In the genomic region with DNA sequence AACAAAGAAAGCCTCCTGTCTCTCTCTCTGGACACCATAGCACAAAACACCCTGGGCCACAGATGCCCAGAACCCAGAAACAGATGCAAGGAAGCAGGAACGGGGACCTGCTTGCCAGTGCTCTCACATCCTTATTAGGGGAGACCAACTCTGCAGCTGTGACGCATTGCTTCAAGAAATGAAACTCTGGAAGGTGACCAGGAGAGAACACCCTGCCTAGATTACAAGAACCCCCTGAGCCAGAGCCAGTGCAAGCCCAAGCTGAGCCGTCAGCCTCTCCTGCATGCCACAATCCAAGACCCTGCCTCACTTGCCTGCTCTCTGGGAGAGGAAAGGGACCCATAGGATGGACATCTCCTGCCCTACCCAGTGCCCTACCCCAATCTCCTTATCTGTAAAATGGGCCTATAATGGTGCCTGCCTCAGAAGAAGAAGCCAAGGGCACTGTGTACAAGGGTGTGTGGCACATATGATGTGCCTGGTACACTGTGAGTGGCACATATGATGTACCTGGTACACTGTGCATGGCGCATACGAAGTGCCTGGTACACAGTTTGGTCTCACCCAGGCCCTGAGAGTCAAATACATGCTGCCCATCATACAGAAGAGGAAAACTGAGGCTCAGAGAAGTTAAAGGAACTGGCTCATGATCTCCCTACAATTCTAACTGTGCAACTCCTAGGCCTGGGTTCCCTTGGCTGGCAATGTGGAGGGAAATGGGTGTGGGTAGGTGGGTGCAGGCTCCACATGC, we compare ENCODE assay signal across 16 cellular contexts. TPM values are rescaled to one million over a fixed set of nuclear protein-coding genes. Genes with fewer than 3 reads are reported as not detected.
DNase-seq lines count a peak whose midpoint lies in the region; ATAC-seq, FAIRE-seq and TF ChIP-seq lines count a peak whose summit lies in the region.
"Had no signal": no experiment of that assay in that cellular context is flagged by ENCODE, and none has a peak within 500 bp of the region (broad histone marks: within the 10 kb centered on the region; RNA-seq: fewer than 3 reads in every experiment).

No MANE protein-coding gene starts in this region.

- H3K14ac ChIP-seq in neuronal stem cell (ENCODE audit: low read length): no peak overlapping the region

- no peak overlapping the region for H3K4me3 ChIP-seq in Karpas-422 (ENCODE audit: low read length)
- H3K4me3 ChIP-seq in GM12878: no peak overlapping the region
- H3K4me3 ChIP-seq in neuronal stem cell (ENCODE audit: low read length in 2 of 2): no peak overlapping the region
- H3K4me3 ChIP-seq: GM23248, HAP-1 had no signal

- H4K8ac ChIP-seq in neuronal stem cell (ENCODE audit: low read depth, low read length): no peak overlapping the region

- H3K79me1 ChIP-seq in neuronal stem cell (ENCODE audit: low read depth, low read length): no peaks in the 10 kb centered on the region

- H3K4me2 ChIP-seq in Karpas-422 (ENCODE audit: low read depth, low read length, poor library complexity, severe bottlenecking): no peak overlapping the region
- H3K4me2 ChIP-seq in GM12878 (ENCODE audit: control insufficient read depth, insufficient read depth): no peak overlapping the region
- no peak overlapping the region for H3K4me2 ChIP-seq in neuronal stem cell (ENCODE audit: insufficient read depth, low read length, poor library complexity, severe bottlenecking)

- H2BK5ac ChIP-seq in neuronal stem cell (ENCODE audit: low read length): no peak overlapping the region

- RAD21 ChIA-PET in GM12878 (lab: Charles Lee; ENCODE audit: unreplicated experiment): no interaction called here

- H3K4me3 Mint-ChIP-seq in activated CD8-positive, alpha-beta T cell treated with anti-CD3 and anti-CD28 coated beads, Interleukin-2, amount 10 ng/mL, durations not matched to agents 7 days and 5 days: no peak overlapping the region
- H3K4me3 Mint-ChIP-seq: CD14-positive monocyte had no signal

- POLR2A ChIA-PET in GM12878 (lab: Charles Lee): no interaction called here
- POLR2A ChIA-PET in activated CD8-positive, alpha-beta T cell treated with anti-CD3 and anti-CD28 coated beads, Interleukin-2, amount 10 ng/mL, durations not matched to agents 7 days and 5 days (lab: Charles Lee): no interaction called here

- H3K27me3 ChIP-seq in Karpas-422 (ENCODE audit: low read length) (no peaks in the 10 kb centered on the region), GM12878 (replicated peaks in 1 of 2; ENCODE audit: control insufficient read depth in 2 of 2, insufficient read depth in 2 of 2, low read length in 1 of 2) (no peaks in the 10 kb centered on the region; a peak in 1 of 4 replicates), neuronal stem cell (ENCODE audit: control insufficient read depth in 3 of 3, insufficient read depth in 3 of 3, low read depth in 1 of 3, low read length in 3 of 3) (peaks cover 0 to 25% (median 0%) of the 10 kb centered on the region in 3 experiments)

- no peak overlapping the region for H3K4ac ChIP-seq in neuronal stem cell (ENCODE audit: low read length)

- H3K36me3 ChIP-seq in Karpas-422 (ENCODE audit: insufficient read depth, low read length) (no peaks in the 10 kb centered on the region), GM12878 (ENCODE audit: control insufficient read depth in 2 of 2, insufficient read depth in 2 of 2, low read length in 1 of 2) (no peaks in the 10 kb centered on the region), neuronal stem cell (replicated peaks in 1 of 2; ENCODE audit: control insufficient read depth in 2 of 2, insufficient read depth in 2 of 2, low read length in 2 of 2) (no peaks in the 10 kb centered on the region)
- H3K36me3 ChIP-seq: HAP-1 had no signal

- TF ChIP-seq RAD21 in GM12878 (IDR thresholded peaks at IDR 0.05; ENCODE audit: insufficient read depth, low read depth, low read length): no peak

- no peak for TF ChIP-seq CTCF in GM12878 (IDR thresholded peaks at IDR 0.05 in 2 of 3, conservative IDR thresholded peaks at IDR 0.05 in 1 of 3; ENCODE audit: control insufficient read depth in 2 of 3, extremely low read depth in 1 of 3, insufficient read depth in 1 of 3, low read depth in 3 of 3, low read length in 3 of 3)
- no peak for TF ChIP-seq CTCF in GM13977 (IDR thresholded peaks at IDR 0.05; ENCODE audit: extremely low read depth, insufficient read depth, missing control alignments)

- no peaks in the 10 kb centered on the region for H3K9me2 ChIP-seq in Karpas-422 (replicated peaks; ENCODE audit: insufficient read depth, low read length)

- H2BK120ac ChIP-seq in neuronal stem cell (ENCODE audit: low read depth, low read length): no peak overlapping the region

- SMC1A ChIA-PET in GM12878 (lab: Charles Lee; ENCODE audit: uncharacterized antibody, unreplicated experiment): no interaction called here

- H3K9ac ChIP-seq in Karpas-422 (ENCODE audit: low read length) (no peak overlapping the region), GM12878 (ENCODE audit: control insufficient read depth, insufficient read depth, low read length) (no peak overlapping the region), neuronal stem cell (ENCODE audit: low read depth, low read length, poor library complexity) (no peak overlapping the region)
- H3K9ac ChIP-seq: GM23248 had no signal

- H3K79me2 ChIP-seq in Karpas-422 (ENCODE audit: low read length) (no peaks in the 10 kb centered on the region), GM12878 (ENCODE audit: control insufficient read depth, insufficient read depth, low read length) (no peaks in the 10 kb centered on the region)

- DNase-seq in Karpas-422 (peak; percentile 37), GM12878 (ENCODE audit: low read depth, low spot score) (no peak), neuronal stem cell (ENCODE audit: low spot score) (no peak), HTR-8/SVneo (ENCODE audit: insufficient read length, low spot score) (no peak), NCI-H1417 treated with DMSO at 0.1 percent for 48 hours (lab: John Stamatoyannopoulos, UW) (no peak), GM13977 (ENCODE audit: low spot score) (no peak)
- no peak for DNase-seq in activated CD8-positive, alpha-beta T cell treated with anti-CD3 and anti-CD28 coated beads, Interleukin-2, amount 10 ng/mL, durations not matched to agents 7 days and 5 days
- DNase-seq: ACHN, DND-41, GM23248, NCI-H1105 treated with DMSO at 0.1 percent for 48 hours, NCI-H1694 treated with DMSO at 0.1 percent for 48 hours, NCI-H2227 treated with DMSO at 0.1 percent for 48 hours, NCI-H774 had no signal

- H3K9me3 ChIP-seq in Karpas-422 (ENCODE audit: low read length) (no peaks in the 10 kb centered on the region), GM12878 (replicated peaks; ENCODE audit: control insufficient read depth, insufficient read depth, low read length) (no peaks in the 10 kb centered on the region), neuronal stem cell (replicated peaks in 1 of 2; ENCODE audit: control insufficient read depth in 2 of 2, insufficient read depth in 1 of 2, low read depth in 1 of 2, low read length in 2 of 2) (no peaks in the 10 kb centered on the region)
- H3K9me3 ChIP-seq: HAP-1 had no signal

- H3K27ac Mint-ChIP-seq in activated CD8-positive, alpha-beta T cell treated with anti-CD3 and anti-CD28 coated beads, Interleukin-2, amount 10 ng/mL, durations not matched to agents 7 days and 5 days: no peak overlapping the region

- FAIRE-seq in GM12878 (lab: Jason Lieb, UNC): no peak
- FAIRE-seq in HTR-8/SVneo (lab: Jason Lieb, UNC): no peak

- H3K27ac ChIP-seq in Karpas-422 (ENCODE audit: low read length) (no peak overlapping the region), GM12878 (ENCODE audit: control insufficient read depth, insufficient read depth) (no peak overlapping the region), neuronal stem cell (replicated peaks; ENCODE audit: low read length) (no peak overlapping the region)
- H3K27ac ChIP-seq: GM23248 had no signal

- BruUV-seq in GM12878 (replicated peaks; lab: Mats Ljungman, UMichigan): no TSS peak

- H2AK5ac ChIP-seq in neuronal stem cell (ENCODE audit: low read depth, low read length): peak overlapping the region; percentile 60

- WGBS in GM12878 (ENCODE audit: insufficient coverage, insufficient replicate concordance, low lambda C conversion rate, missing lambda C conversion rate): 16% methylated on average over 5 of the region's 5 CpGs
- no CpG with 5 or more reads among the region's 5 CpGs for WGBS in neuronal stem cell (ENCODE audit: extremely low coverage in 2 of 2, insufficient read length in 2 of 2, insufficient replicate concordance in 1 of 2), 2 donors

- no peak for TF ChIP-seq EP300 in GM12878 (IDR thresholded peaks at IDR 0.05; ENCODE audit: borderline replicate concordance in 1 of 2, control insufficient read depth in 1 of 2, low read depth in 2 of 2, low read length in 2 of 2)

- no peak overlapping the region for H2BK12ac ChIP-seq in neuronal stem cell (ENCODE audit: low read length)

- peaks cover 11% of the 10 kb centered on the region for H3K4me1 ChIP-seq in Karpas-422 (ENCODE audit: low read length)
- no peaks in the 10 kb centered on the region for H3K4me1 ChIP-seq in GM12878 (ENCODE audit: control insufficient read depth, insufficient read depth, low read length)
- peaks cover 4 to 14% of the 10 kb centered on the region in 2 donors for H3K4me1 ChIP-seq in neuronal stem cell (ENCODE audit: control insufficient read depth in 2 of 2, insufficient read depth in 1 of 2, low read depth in 1 of 2, low read length in 2 of 2)
- H3K4me1 ChIP-seq: HAP-1 had no signal

- H3K18ac ChIP-seq in neuronal stem cell (ENCODE audit: low read length): no peak overlapping the region

- CTCF ChIA-PET in GM12878 (lab: Yijun Ruan, JAX): interaction anchor here (0.6 to 1.0 kb wide), 2 partner anchors 11 to 33 kb away, joined by 3 to 4 read pairs; no protein-coding TSS in a partner anchor
- CTCF ChIA-PET in activated CD8-positive, alpha-beta T cell treated with anti-CD3 and anti-CD28 coated beads, Interleukin-2, amount 10 ng/mL, durations not matched to agents 7 days and 5 days (lab: Charles Lee): no interaction called here

- peak overlapping the region; percentile 80 for H2BK15ac ChIP-seq in neuronal stem cell (ENCODE audit: low read length)

- TF ChIP-seq POLR2A in GM12878 (IDR thresholded peaks at IDR 0.05; ENCODE audit: low read depth, low read length): no peak

- H3K4me1 Mint-ChIP-seq in activated CD8-positive, alpha-beta T cell treated with anti-CD3 and anti-CD28 coated beads, Interleukin-2, amount 10 ng/mL, durations not matched to agents 7 days and 5 days (ENCODE audit: low read depth): no peaks in the 10 kb centered on the region

- H2AFZ ChIP-seq in Karpas-422 (ENCODE audit: low read length): no peak overlapping the region
- no peak overlapping the region for H2AFZ ChIP-seq in GM12878 (ENCODE audit: control insufficient read depth, low read depth, low read length)
- H2AFZ ChIP-seq in neuronal stem cell (ENCODE audit: low read length): no peak overlapping the region
- H2AFZ ChIP-seq: GM23248 had no signal

- no peak overlapping the region for H3K23ac ChIP-seq in neuronal stem cell (ENCODE audit: low read depth, low read length, poor library complexity)

- peak; percentile 33; the same call in 2 of the 3 replicates for ATAC-seq in GM12878
- ATAC-seq in activated CD8-positive, alpha-beta T cell treated with anti-CD3 and anti-CD28 coated beads, Interleukin-2, amount 10 ng/mL, durations not matched to agents 7 days and 5 days: no peak

- intact Hi-C loops in GM12878 (cut with micrococcal nuclease; ENCODE audit: unreplicated experiment): no loop called here

- in situ Hi-C loops in GM12878 (cut with MboI): no loop called here
- in situ Hi-C loops in GM13977 (cut with MboI; ENCODE audit: low pct_unique_long_range_greater_than_20kb, low sequenced_read_pairs, unreplicated experiment): no loop called here

- no peaks in the 10 kb centered on the region for H3K9me3 Mint-ChIP-seq in activated CD8-positive, alpha-beta T cell treated with anti-CD3 and anti-CD28 coated beads, Interleukin-2, amount 10 ng/mL, durations not matched to agents 7 days and 5 days (ENCODE audit: insufficient read depth)
- H3K9me3 Mint-ChIP-seq: CD14-positive monocyte had no signal

- no peaks in the 10 kb centered on the region for H4K20me1 ChIP-seq in Karpas-422 (ENCODE audit: insufficient read depth, low read depth, low read length)
- no peaks in the 10 kb centered on the region for H4K20me1 ChIP-seq in GM12878 (ENCODE audit: control insufficient read depth, insufficient read depth)

- H3K27me3 Mint-ChIP-seq in activated CD8-positive, alpha-beta T cell treated with anti-CD3 and anti-CD28 coated beads, Interleukin-2, amount 10 ng/mL, durations not matched to agents 7 days and 5 days (ENCODE audit: low read depth): peaks cover 3% of the 10 kb centered on the region

- no peak overlapping the region for H4K91ac ChIP-seq in neuronal stem cell (ENCODE audit: low read depth, low read length, poor library complexity)

- H3K36me3 Mint-ChIP-seq in activated CD8-positive, alpha-beta T cell treated with anti-CD3 and anti-CD28 coated beads, Interleukin-2, amount 10 ng/mL, durations not matched to agents 7 days and 5 days (ENCODE audit: low read depth): no peaks in the 10 kb centered on the region
- H3K36me3 Mint-ChIP-seq: CD14-positive monocyte had no signal

RNA-seq across cellular contexts. Expression of gene FAM131C, which starts 16.8 kb away (rescaled TPM):
- not detected in 2 replicates for total RNA-seq in Karpas-422 (2014; rRNA removed; shearing (Covaris generic); ENCODE audit: low replicate concordance)
- not detected in 2 replicates for total RNA-seq in GM12878 (2013; cell fraction: nucleolus; rRNA removed)
- total RNA-seq in GM12878 (2014; rRNA removed): not detected in 2 replicates
- not detected in 2 replicates for total RNA-seq in GM12878 (2014; rRNA removed; fragmentation: Illumina TruSeq; extraction: Trizol)
- not detected in 2 replicates for total RNA-seq in GM12878 (2021)
- not detected for polyA plus RNA-seq in GM12878 (2011; ENCODE audit: low read depth)
- polyA plus RNA-seq in GM12878 (2011; rRNA removed): not detected in 2 replicates
- not detected in 2 replicates for polyA plus RNA-seq in GM12878 (2011; cell fraction: cytosol; rRNA removed)
- not detected in 2 replicates for polyA plus RNA-seq in GM12878 (2011; cell fraction: nucleus; rRNA removed)
- 0.08 TPM in 1 of 2 replicates, not detected in the other for polyA plus RNA-seq in GM12878 (2012)
- polyA plus RNA-seq in GM12878 (2014; fragmentation: Illumina TruSeq; extraction: Trizol): 0.03 TPM in 1 of 2 replicates, not detected in the other
- polyA plus RNA-seq in GM12878 (2014; fragmentation: Nextera tagmentation; extraction: Ambion mirVana): not detected
- not detected in 2 replicates for polyA plus RNA-seq in GM12878 (2014; rRNA removed)
- polyA plus RNA-seq in GM12878 (2016; fragmentation: Nextera tagmentation; extraction: Ambion mirVana): not detected
- polyA minus RNA-seq in GM12878 (2011; rRNA and poly(A)+ RNA removed): not detected in 2 replicates
- polyA minus RNA-seq in GM12878 (2011; cell fraction: cytosol; rRNA and poly(A)+ RNA removed): not detected in 2 replicates
- not detected in 2 replicates for polyA minus RNA-seq in GM12878 (2011; cell fraction: nucleus; rRNA and poly(A)+ RNA removed)
- polyA plus RNA-seq in neuronal stem cell (2013, experiment 1 of 2): 8.9 TPM
- 9.1 TPM for polyA plus RNA-seq in neuronal stem cell (2013, experiment 2 of 2)
- 1 to 10 TPM; 6.0 to 6.1 TPM for total RNA-seq in activated CD8-positive, alpha-beta T cell treated with anti-CD3 and anti-CD28 coated beads, Interleukin-2, amount 10 ng/mL, durations not matched to agents 7 days and 5 days
- polyA plus RNA-seq: CD14-positive monocyte had no signal

RNA-seq across cellular contexts. Expression of gene CLCNKB, which starts 46.7 kb away (rescaled TPM):
- total RNA-seq in Karpas-422 (2014; rRNA removed; shearing (Covaris generic); ENCODE audit: low replicate concordance): not detected in 2 replicates
- total RNA-seq in GM12878 (2013; cell fraction: nucleolus; rRNA removed): not detected in 2 replicates
- not detected in 2 replicates for total RNA-seq in GM12878 (2014; rRNA removed)
- total RNA-seq in GM12878 (2014; rRNA removed; fragmentation: Illumina TruSeq; extraction: Trizol): not detected in 2 replicates
- total RNA-seq in GM12878 (2021): not detected in 2 replicates
- polyA plus RNA-seq in GM12878 (2011; ENCODE audit: low read depth): not detected
- polyA plus RNA-seq in GM12878 (2011; rRNA removed): not detected in 2 replicates
- polyA plus RNA-seq in GM12878 (2011; cell fraction: cytosol; rRNA removed): not detected in 2 replicates
- polyA plus RNA-seq in GM12878 (2011; cell fraction: nucleus; rRNA removed): not detected in 2 replicates
- not detected in 2 replicates for polyA plus RNA-seq in GM12878 (2012)
- not detected in 2 replicates for polyA plus RNA-seq in GM12878 (2014; fragmentation: Illumina TruSeq; extraction: Trizol)
- polyA plus RNA-seq in GM12878 (2014; fragmentation: Nextera tagmentation; extraction: Ambion mirVana): under 1 TPM in 1 of 2 experiments, not detected in 1; 0.05 TPM
- polyA plus RNA-seq in GM12878 (2014; rRNA removed): not detected in 2 replicates
- polyA plus RNA-seq in GM12878 (2016; fragmentation: Nextera tagmentation; extraction: Ambion mirVana): not detected
- polyA minus RNA-seq in GM12878 (2011; rRNA and poly(A)+ RNA removed): not detected in 2 replicates
- not detected in 2 replicates for polyA minus RNA-seq in GM12878 (2011; cell fraction: cytosol; rRNA and poly(A)+ RNA removed)
- polyA minus RNA-seq in GM12878 (2011; cell fraction: nucleus; rRNA and poly(A)+ RNA removed): not detected in 2 replicates
- polyA plus RNA-seq in neuronal stem cell (2013, experiment 1 of 2): 2.9 TPM
- 2.7 TPM for polyA plus RNA-seq in neuronal stem cell (2013, experiment 2 of 2)
- not detected for total RNA-seq in activated CD8-positive, alpha-beta T cell treated with anti-CD3 and anti-CD28 coated beads, Interleukin-2, amount 10 ng/mL, durations not matched to agents 7 days and 5 days
- total RNA-seq: GM23248 had no signal
- polyA plus RNA-seq: CD14-positive monocyte, GM23248 had no signal
